19 cellular contexts compared by ENCODE assay signal in genomic region chr3:137760341-137761098, GRCh38. TPM values are rescaled to one million over a fixed set of nuclear protein-coding genes. Genes with fewer than 3 reads are reported as not detected.
"Had no signal": no experiment of that assay in that cellular context is flagged by ENCODE, and none has a peak within 500 bp of the region (broad histone marks: within the 10 kb centered on the region; RNA-seq: fewer than 3 reads in every experiment).

No MANE protein-coding gene starts in this region.

- DNase-seq: activated CD4-positive, alpha-beta T cell treated with anti-CD3 and anti-CD28 coated beads, Interleukin-2, amount 10 ng/mL, durations not matched to agents 24 days and 14 days; activated effector memory CD4-positive, alpha-beta T cell treated with Interleukin-2 at 50 U/mL for 16 hours; amygdala; brain microvascular endothelial cell; dorsolateral prefrontal cortex; gastrocnemius medialis; left colon; naive thymus-derived CD4-positive, alpha-beta T cell; occipital lobe; stimulated activated CD4-positive, alpha-beta T cell treated with anti-CD3 and anti-CD28 coated beads, Interleukin-4, amount 100 ng/mL, for 1 hour; stomach had no signal

- H3K4me3 Mint-ChIP-seq: activated CD4-positive, alpha-beta T cell treated with anti-CD3 and anti-CD28 coated beads, Interleukin-2, amount 10 ng/mL, durations not matched to agents 24 days and 14 days; activated naive CD4-positive, alpha-beta T cell treated with anti-CD3 and anti-CD28 coated beads, Interleukin-2, amount 50 U/mL, for 24 hours; naive thymus-derived CD4-positive, alpha-beta T cell; T-helper 1 cell treated with Interleukin-12 subunit alpha and Interleukin-12 subunit beta and Interleukin-4 antibody, amounts not matched to agents 30 μg/mL and 1 μg/mL, for 36 hours had no signal

- H3K4me2 ChIP-seq: hepatocyte had no signal

- ATAC-seq: gastrocnemius medialis; left colon; naive thymus-derived CD4-positive, alpha-beta T cell had no signal

- H3K27ac Mint-ChIP-seq: activated CD4-positive, alpha-beta T cell treated with anti-CD3 and anti-CD28 coated beads, Interleukin-2, amount 10 ng/mL, durations not matched to agents 24 days and 14 days; activated naive CD4-positive, alpha-beta T cell treated with anti-CD3 and anti-CD28 coated beads, Interleukin-2, amount 50 U/mL, for 24 hours; naive thymus-derived CD4-positive, alpha-beta T cell; T-helper 1 cell treated with Interleukin-12 subunit alpha and Interleukin-12 subunit beta and Interleukin-4 antibody, amounts not matched to agents 30 μg/mL and 1 μg/mL, for 36 hours had no signal

- H3K9me3 ChIP-seq: gastrocnemius medialis, thoracic aorta had no signal

- H3K4me1 Mint-ChIP-seq: activated CD4-positive, alpha-beta T cell treated with anti-CD3 and anti-CD28 coated beads, Interleukin-2, amount 10 ng/mL, durations not matched to agents 24 days and 14 days; activated naive CD4-positive, alpha-beta T cell treated with anti-CD3 and anti-CD28 coated beads, Interleukin-2, amount 50 U/mL, for 24 hours had no signal

- H3K79me2 ChIP-seq: hepatocyte had no signal

- H3K4me3 ChIP-seq: dorsolateral prefrontal cortex, gastrocnemius medialis, hepatocyte, stomach, thoracic aorta had no signal

- H3K36me3 ChIP-seq: brain microvascular endothelial cell, gastrocnemius medialis, stomach, thoracic aorta had no signal

- H3K27ac ChIP-seq: brain microvascular endothelial cell, dorsolateral prefrontal cortex, gastrocnemius medialis, hepatocyte, stomach, thoracic aorta had no signal

- H2AFZ ChIP-seq: hepatocyte had no signal

RNA-seq across cellular contexts. Expression of gene SOX14, which starts 3.6 kb away (rescaled TPM):
- total RNA-seq: activated CD4-positive, alpha-beta T cell treated with anti-CD3 and anti-CD28 coated beads, Interleukin-2, amount 10 ng/mL, durations not matched to agents 24 days and 14 days; activated CD8-positive, alpha-beta memory T cell treated with anti-CD3 and anti-CD28 coated beads for 36 hours; dorsolateral prefrontal cortex; gastrocnemius medialis; hepatocyte; left colon; lung microvascular endothelial cell; mononuclear cell; naive thymus-derived CD4-positive, alpha-beta T cell; occipital lobe; stomach; thoracic aorta; urinary bladder had no signal
- polyA plus RNA-seq: naive thymus-derived CD4-positive, alpha-beta T cell; stomach; urinary bladder had no signal
